Comparison of ENCODE assay signal across 23 cellular contexts in genomic region chrX:6382284-6382683, GRCh38.
DNase-seq lines count a peak whose midpoint lies in the region; ATAC-seq, FAIRE-seq and TF ChIP-seq lines count a peak whose summit lies in the region.
"Had no signal": no experiment of that assay in that cellular context is flagged by ENCODE, and none has a peak within 500 bp of the region (broad histone marks: within the 10 kb centered on the region; RNA-seq: fewer than 3 reads in every experiment).

No MANE protein-coding gene starts in this region.

- TF ChIP-seq RAD21 in liver (IDR thresholded peaks at IDR 0.05): peak in 1 of 2 donors; percentile 6
- TF ChIP-seq RAD21 in HepG2 (CRISPR knock-in tag; IDR thresholded peaks at IDR 0.05): no peak

- no peak for TF ChIP-seq EP300 in HepG2 (IDR thresholded peaks at IDR 0.05; ENCODE audit: low read depth in 2 of 2, low read length in 2 of 2)
- no peak for TF ChIP-seq EP300 in HepG2 (CRISPR knock-in tag; IDR thresholded peaks at IDR 0.05; ENCODE audit: borderline replicate concordance)

- FAIRE-seq in HepG2 (lab: Jason Lieb, UNC) (no peak), pancreas (lab: Jason Lieb, UNC) (no peak)
- FAIRE-seq: A549, GM12878 had no signal

- TF ChIP-seq POLR2A in HepG2 (IDR thresholded peaks at IDR 0.05; ENCODE audit: insufficient read depth in 1 of 2, low read depth in 2 of 2, low read length in 2 of 2) (no peak), right lobe of liver (IDR thresholded peaks at IDR 0.05) (no peak)

- no peaks in the 10 kb centered on the region for H3K79me2 ChIP-seq in HepG2 (ENCODE audit: insufficient read depth, low read length)

- no peak for ATAC-seq in HepG2
- ATAC-seq in right lobe of liver: peak; percentile 82 to 96 (median 93)
- ATAC-seq in pancreas: peak; percentile 84 to 98 (median 93)
- no peak for ATAC-seq in HG02610 (IDR thresholded peaks at IDR 0.05; ENCODE audit: unreplicated experiment)
- no peak for ATAC-seq in HG02885 (IDR thresholded peaks at IDR 0.05; ENCODE audit: poor library complexity, unreplicated experiment)
- ATAC-seq: A549, GM12878 had no signal

- intact Hi-C loops in HepG2 (cut with micrococcal nuclease; ENCODE audit: unreplicated experiment): no loop called here
- intact Hi-C loops in right lobe of liver (cut with DNase I): no loop called here
- intact Hi-C loops in pancreas (cut with DNase I): no loop called here

- POLR2A ChIA-PET in HepG2 (lab: Yijun Ruan, JAX): no interaction called here

- H4K20me1 ChIP-seq in HepG2 (ENCODE audit: insufficient read depth, low read length): no peaks in the 10 kb centered on the region

- in situ Hi-C loops in HepG2 (cut with HindIII; ENCODE audit: extremely low pct_ligation_motif_present, low pct_unique_long_range_greater_than_20kb): no loop called here

- no peak for TF ChIP-seq CTCF in liver (IDR thresholded peaks at IDR 0.05; ENCODE audit: low read depth, low read length, missing input control)
- no peak for TF ChIP-seq CTCF in HepG2 (CRISPR knock-in tag; IDR thresholded peaks at IDR 0.05)
- TF ChIP-seq CTCF in right lobe of liver (IDR thresholded peaks at IDR 0.05): no peak
- no peak for TF ChIP-seq CTCF in pancreas (IDR thresholded peaks at IDR 0.05)

- H3K36me3 ChIP-seq in liver (ENCODE audit: control insufficient read depth in 4 of 4, insufficient read depth in 3 of 4, low read depth in 1 of 4, low read length in 3 of 4): no peaks in the 10 kb centered on the region
- no peaks in the 10 kb centered on the region for H3K36me3 ChIP-seq in HepG2 (replicated peaks in 1 of 2; ENCODE audit: control insufficient read depth in 1 of 2, insufficient read depth in 2 of 2, low read length in 2 of 2)
- no peaks in the 10 kb centered on the region for H3K36me3 ChIP-seq in right lobe of liver
- H3K36me3 ChIP-seq in pancreas: no peaks in the 10 kb centered on the region

- BruUV-seq in HepG2 (replicated peaks; lab: Mats Ljungman, UMichigan): no TSS peak

- peaks cover 6 to 20% (median 11%) of the 10 kb centered on the region in 4 donors for H3K4me1 ChIP-seq in liver (ENCODE audit: control insufficient read depth in 4 of 4, insufficient read depth in 4 of 4, low read length in 3 of 4)
- H3K4me1 ChIP-seq in HepG2 (ENCODE audit: insufficient read depth, low read length): no peaks in the 10 kb centered on the region
- peaks cover 0 to 9% (median 0%) of the 10 kb centered on the region in 4 donors for H3K4me1 ChIP-seq in right lobe of liver
- peaks cover 0 to 12% (median 0%) of the 10 kb centered on the region in 3 donors for H3K4me1 ChIP-seq in pancreas
- H3K4me1 ChIP-seq: A549 had no signal

- no peak overlapping the region for H3K4me2 ChIP-seq in HepG2 (ENCODE audit: low read depth, low read length)
- H3K4me2 ChIP-seq: A549 had no signal

- H3K9me3 ChIP-seq in liver (ENCODE audit: control insufficient read depth in 4 of 4, low read length in 3 of 4) (no peaks in the 10 kb centered on the region), HepG2 (ENCODE audit: low read length) (peaks cover 26% of the 10 kb centered on the region), right lobe of liver (no peaks in the 10 kb centered on the region), pancreas (no peaks in the 10 kb centered on the region)
- H3K9me3 ChIP-seq: A549 had no signal

- H3K27ac ChIP-seq in liver (ENCODE audit: low read depth in 1 of 2, low read length in 2 of 2) (no peak overlapping the region), HepG2 (ENCODE audit: extremely low read length, insufficient read depth, low read length) (no peak overlapping the region), right lobe of liver (no peak overlapping the region), pancreas (no peak overlapping the region)
- H3K27ac ChIP-seq: 22Rv1, A549, C4-2B, HL-60 had no signal

- H3K9ac ChIP-seq in liver (ENCODE audit: low read depth in 1 of 2, low read length in 2 of 2) (no peak overlapping the region), HepG2 (ENCODE audit: insufficient read depth, low read depth, low read length) (no peak overlapping the region)

- no peak overlapping the region for H2AFZ ChIP-seq in HepG2 (ENCODE audit: low read length)

- 29% methylated on average over 9 of the region's 9 CpGs for WGBS in liver
- 0% methylated on average over 5 of the region's 9 CpGs for WGBS in HepG2 (ENCODE audit: low lambda C conversion rate)
- WGBS in right lobe of liver (ENCODE audit: insufficient coverage, low coverage, low lambda C conversion rate, missing lambda C conversion rate): 22% methylated on average over 9 of the region's 9 CpGs
- WGBS in pancreas, 2 donors: 9 to 12% methylated on average over 9 of the region's 9 CpGs

- H3K27me3 ChIP-seq in liver (ENCODE audit: control insufficient read depth in 4 of 4, insufficient read depth in 4 of 4, low read length in 3 of 4) (no peaks in the 10 kb centered on the region), HepG2 (ENCODE audit: control insufficient read depth in 1 of 2, insufficient read depth in 2 of 2, low read length in 2 of 2) (no peaks in the 10 kb centered on the region), right lobe of liver (no peaks in the 10 kb centered on the region), pancreas (no peaks in the 10 kb centered on the region)

- CTCF ChIA-PET in HepG2 (lab: Yijun Ruan, JAX; ENCODE audit: low intra/inter-chr PET ratio, low total read pairs): no interaction called here

- DNase-seq in HepG2 (ENCODE audit: low spot score) (no peak), right lobe of liver (no peak), pancreas (peak in 3 of 6 donors; percentile 2 to 20 (median 9)), HCEC 1CT (no peak), NCI-H526 (lab: John Stamatoyannopoulos, UW) (no peak)
- DNase-seq: AML-193; Calu3; CD4-positive, alpha-beta T cell; DMS 273 treated with DMSO at 0.1 percent for 48 hours; DMS53; DND-41; EL; GOT3; H7; IMR-90 had no signal

- H3K4me3 ChIP-seq in liver (ENCODE audit: low read depth in 1 of 3, low read length in 3 of 3) (no peak overlapping the region), HepG2 (replicated peaks in 1 of 3; ENCODE audit: insufficient read depth in 1 of 3, low read depth in 2 of 3, low read length in 3 of 3) (no peak overlapping the region), right lobe of liver (no peak overlapping the region), pancreas (no peak overlapping the region)
- H3K4me3 ChIP-seq: A549, GM12878 had no signal

TF ChIP-seq in liver, 16 proteins besides CTCF, POLR2A, EP300 and RAD21 (continues in another document):
- TF ChIP-seq EGR1 (IDR thresholded peaks at IDR 0.05; ENCODE audit: low read depth in 2 of 2) (no peak), HNF4A (conservative IDR thresholded peaks at IDR 0.05) (peak; percentile 25 to 43), FOXA2 (IDR thresholded peaks at IDR 0.05) (no peak)
- TF ChIP-seq, protein P1, sequence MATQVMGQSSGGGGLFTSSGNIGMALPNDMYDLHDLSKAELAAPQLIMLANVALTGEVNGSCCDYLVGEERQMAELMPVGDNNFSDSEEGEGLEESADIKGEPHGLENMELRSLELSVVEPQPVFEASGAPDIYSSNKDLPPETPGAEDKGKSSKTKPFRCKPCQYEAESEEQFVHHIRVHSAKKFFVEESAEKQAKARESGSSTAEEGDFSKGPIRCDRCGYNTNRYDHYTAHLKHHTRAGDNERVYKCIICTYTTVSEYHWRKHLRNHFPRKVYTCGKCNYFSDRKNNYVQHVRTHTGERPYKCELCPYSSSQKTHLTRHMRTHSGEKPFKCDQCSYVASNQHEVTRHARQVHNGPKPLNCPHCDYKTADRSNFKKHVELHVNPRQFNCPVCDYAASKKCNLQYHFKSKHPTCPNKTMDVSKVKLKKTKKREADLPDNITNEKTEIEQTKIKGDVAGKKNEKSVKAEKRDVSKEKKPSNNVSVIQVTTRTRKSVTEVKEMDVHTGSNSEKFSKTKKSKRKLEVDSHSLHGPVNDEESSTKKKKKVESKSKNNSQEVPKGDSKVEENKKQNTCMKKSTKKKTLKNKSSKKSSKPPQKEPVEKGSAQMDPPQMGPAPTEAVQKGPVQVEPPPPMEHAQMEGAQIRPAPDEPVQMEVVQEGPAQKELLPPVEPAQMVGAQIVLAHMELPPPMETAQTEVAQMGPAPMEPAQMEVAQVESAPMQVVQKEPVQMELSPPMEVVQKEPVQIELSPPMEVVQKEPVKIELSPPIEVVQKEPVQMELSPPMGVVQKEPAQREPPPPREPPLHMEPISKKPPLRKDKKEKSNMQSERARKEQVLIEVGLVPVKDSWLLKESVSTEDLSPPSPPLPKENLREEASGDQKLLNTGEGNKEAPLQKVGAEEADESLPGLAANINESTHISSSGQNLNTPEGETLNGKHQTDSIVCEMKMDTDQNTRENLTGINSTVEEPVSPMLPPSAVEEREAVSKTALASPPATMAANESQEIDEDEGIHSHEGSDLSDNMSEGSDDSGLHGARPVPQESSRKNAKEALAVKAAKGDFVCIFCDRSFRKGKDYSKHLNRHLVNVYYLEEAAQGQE (IDR thresholded peaks at IDR 0.05): no peak

TF ChIP-seq in HepG2, 621 proteins besides CTCF, POLR2A, EP300 and RAD21:
- TF ChIP-seq SIN3A (IDR thresholded peaks at IDR 0.05; ENCODE audit: borderline replicate concordance, low read depth, low read length) (no peak), CREBL2 (CRISPR knock-in tag; IDR thresholded peaks at IDR 0.05; ENCODE audit: borderline replicate concordance) (no peak), FOXJ3 (CRISPR knock-in tag; IDR thresholded peaks at IDR 0.05; ENCODE audit: borderline replicate concordance) (no peak), ZNF430 (CRISPR knock-in tag; IDR thresholded peaks at IDR 0.05) (no peak), ZNF354B (CRISPR knock-in tag; IDR thresholded peaks at IDR 0.05) (no peak), ZNF276 (CRISPR knock-in tag; IDR thresholded peaks at IDR 0.05; ENCODE audit: low read depth) (no peak), ZNF274 (CRISPR knock-in tag; IDR thresholded peaks at IDR 0.05) (no peak)

Comparison
In these comparisons a context has a peak if more than half of its experiments do, and no peak if none do; other contexts are left out.
1. ATAC-seq: peak in right lobe of liver (4 of 4) and pancreas (4 of 4); none in HepG2 (single experiment), HG02610 (single experiment) and HG02885 (single experiment).